8 cellular contexts compared by ENCODE assay signal in the genomic region with DNA sequence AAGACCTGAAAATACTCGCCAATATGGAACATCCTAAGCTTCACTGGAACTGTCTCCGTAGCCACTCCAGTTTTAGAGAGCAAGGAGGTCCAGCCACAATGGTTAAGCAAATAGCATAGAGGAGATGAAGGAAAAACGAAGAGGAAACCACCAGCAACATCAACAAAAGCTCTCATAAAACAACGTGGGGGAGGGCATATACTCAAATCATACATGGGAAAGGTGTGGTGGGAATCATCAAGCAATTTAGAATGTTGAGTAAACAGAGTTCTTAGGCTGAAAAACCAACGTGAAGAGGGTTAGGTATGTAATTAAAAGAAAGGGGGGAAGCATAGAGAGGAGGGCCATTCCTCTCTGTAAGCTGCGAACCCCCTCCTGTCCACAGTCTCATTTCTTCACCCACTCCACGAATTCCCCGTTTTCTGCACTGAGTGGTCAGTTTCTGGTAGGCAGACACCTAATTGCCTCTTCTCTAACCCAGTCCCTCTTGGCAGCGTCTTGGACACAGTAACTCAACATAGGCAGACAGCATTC. TPM values are rescaled to one million over a fixed set of nuclear protein-coding genes. Genes with fewer than 3 reads are reported as not detected.
DNase-seq lines count a peak whose midpoint lies in the region; ATAC-seq and TF ChIP-seq lines count a peak whose summit lies in the region.

No MANE protein-coding gene starts in this region.

- TF ChIP-seq CTCF in hepatocyte (IDR thresholded peaks at IDR 0.05; ENCODE audit: poor library complexity), result no peak

- H3K9me2 ChIP-seq in hepatocyte (replicated peaks; ENCODE audit: insufficient read depth), result no peaks in the 10 kb centered on the region

- ATAC-seq in GM19395 (IDR thresholded peaks at IDR 0.05; ENCODE audit: unreplicated experiment), result no peak

- H3K4me1 ChIP-seq in SJCRH30 (peaks cover 9% of the 10 kb centered on the region; the same call in 1 of the 2 replicates), hepatocyte (ENCODE audit: insufficient read depth) (peaks cover 24% of the 10 kb centered on the region), subcutaneous abdominal adipose tissue (ENCODE audit: control insufficient read depth in 5 of 5, insufficient read depth in 5 of 5, low read length in 5 of 5) (peaks cover 11 to 53% (median 49%) of the 10 kb centered on the region in 5 donors)

- DNase-seq in H7 (peak; percentile 30), SJCRH30 (no peak), hepatocyte (ENCODE audit: low spot score) (no peak), epidermal melanocyte (ENCODE audit: insufficient read length, low spot score) (no peak), COR-L47 (lab: John Stamatoyannopoulos, UW) (no peak), NCI-H1048 (lab: John Stamatoyannopoulos, UW) (no peak)

- peak overlapping the region; percentile 91 for H3K4me2 ChIP-seq in hepatocyte

- no peaks in the 10 kb centered on the region for H3K27me3 ChIP-seq in H7 (ENCODE audit: control insufficient read depth, insufficient read depth, low read length)
- H3K27me3 ChIP-seq in SJCRH30, result no peaks in the 10 kb centered on the region
- no peaks in the 10 kb centered on the region for H3K27me3 ChIP-seq in hepatocyte
- no peaks in the 10 kb centered on the region for H3K27me3 ChIP-seq in subcutaneous abdominal adipose tissue (ENCODE audit: control insufficient read depth in 5 of 5, insufficient read depth in 4 of 5, low read length in 5 of 5)

- peak overlapping the region; percentile 27 for H2AFZ ChIP-seq in hepatocyte

- H3K9me3 ChIP-seq in SJCRH30 (replicated peaks), result no peaks in the 10 kb centered on the region
- H3K9me3 ChIP-seq in hepatocyte (ENCODE audit: low read depth), result no peaks in the 10 kb centered on the region
- no peaks in the 10 kb centered on the region for H3K9me3 ChIP-seq in subcutaneous abdominal adipose tissue (ENCODE audit: control insufficient read depth in 5 of 5, low read length in 5 of 5)

- H3K36me3 ChIP-seq in H7 (replicated peaks; ENCODE audit: control insufficient read depth, insufficient read depth, low read length), result no peaks in the 10 kb centered on the region
- H3K36me3 ChIP-seq in SJCRH30, result no peaks in the 10 kb centered on the region
- no peaks in the 10 kb centered on the region for H3K36me3 ChIP-seq in hepatocyte (replicated peaks; ENCODE audit: insufficient read depth, low read depth)
- H3K36me3 ChIP-seq in subcutaneous abdominal adipose tissue (ENCODE audit: control insufficient read depth in 5 of 5, insufficient read depth in 5 of 5, low read length in 5 of 5), result no peaks in the 10 kb centered on the region

- H3K4me3 ChIP-seq in H7 (ENCODE audit: insufficient read depth, low read depth, low read length) (peak overlapping the region; percentile 97), SJCRH30 (peak overlapping the region; percentile 86), hepatocyte (peak overlapping the region; percentile 81), subcutaneous abdominal adipose tissue (ENCODE audit: low read depth in 1 of 5, low read length in 5 of 5) (peak overlapping the region; percentile 70 to 100 (median 99))

- H3K27ac ChIP-seq in SJCRH30 (peak overlapping the region; percentile 69), hepatocyte (peak overlapping the region; percentile 94), subcutaneous abdominal adipose tissue (ENCODE audit: low read depth, low read length) (peak overlapping the region; percentile 91)

- peak overlapping the region; percentile 85 to 99 (median 96) for H3K9ac ChIP-seq in subcutaneous abdominal adipose tissue (ENCODE audit: low read length in 5 of 5)

- WGBS in hepatocyte (ENCODE audit: low lambda C conversion rate, missing lambda C conversion rate), result 5% methylated on average over 9 of the region's 9 CpGs

- peaks cover 59% of the 10 kb centered on the region for H3K79me2 ChIP-seq in hepatocyte

- H4K20me1 ChIP-seq in hepatocyte (ENCODE audit: insufficient read depth, poor library complexity, severe bottlenecking), result peaks cover 41% of the 10 kb centered on the region

RNA-seq across cellular contexts. Expression of a gene that starts 1.0 kb away (rescaled TPM):
- 127 and 136 TPM in 2 replicates for total RNA-seq in H7 (2014; rRNA removed; shearing (Covaris generic))
- total RNA-seq in SJCRH30 (2014; rRNA removed; shearing (Covaris generic)), result 132 and 135 TPM in 2 replicates
- total RNA-seq in hepatocyte, result 708 and 714 TPM in 2 replicates
- 1,181 and 1,185 TPM in 2 replicates for polyA plus RNA-seq in hepatocyte

RNA-seq across cellular contexts. Expression of a gene that starts 1.4 kb away (rescaled TPM):
- total RNA-seq in H7 (2014; rRNA removed; shearing (Covaris generic)), result 4.3 and 6.4 TPM in 2 replicates
- total RNA-seq in SJCRH30 (2014; rRNA removed; shearing (Covaris generic)), result 6.3 and 7.8 TPM in 2 replicates
- total RNA-seq in hepatocyte, result 2.5 and 3.0 TPM in 2 replicates
- 3.2 and 3.4 TPM in 2 replicates for polyA plus RNA-seq in hepatocyte

RNA-seq across cellular contexts. Expression of a gene that starts 34.0 kb away (rescaled TPM):
- total RNA-seq in H7 (2014; rRNA removed; shearing (Covaris generic)), result not detected in 2 replicates
- not detected in 2 replicates for total RNA-seq in SJCRH30 (2014; rRNA removed; shearing (Covaris generic))
- total RNA-seq in hepatocyte, result 0.28 and 1.7 TPM in 2 replicates
- polyA plus RNA-seq in hepatocyte, result 0.13 and 0.82 TPM in 2 replicates
